12 cellular contexts compared by ENCODE assay signal in the genomic region with DNA sequence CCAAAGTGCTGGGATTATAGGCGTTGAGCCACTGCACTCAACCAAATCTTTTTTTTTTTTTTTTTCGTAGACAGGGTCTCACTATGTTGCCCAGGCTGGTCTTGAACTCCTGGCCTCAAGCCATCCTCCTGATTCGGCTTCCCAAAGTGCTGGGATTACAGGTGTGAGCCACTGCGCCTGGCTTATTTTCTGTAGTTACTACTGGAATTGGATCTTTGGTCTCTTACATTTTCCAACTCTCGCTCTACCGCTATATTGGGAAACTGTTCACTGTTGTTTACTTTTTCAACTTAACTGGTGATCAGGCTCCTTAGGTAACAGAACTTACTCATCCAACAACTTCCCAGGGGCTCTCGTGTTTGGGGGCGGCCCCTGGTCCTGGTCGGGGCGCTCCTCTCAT. TPM values are rescaled to one million over a fixed set of nuclear protein-coding genes. Genes with fewer than 3 reads are reported as not detected.
"Had no signal": no experiment of that assay in that cellular context is flagged by ENCODE, and none has a peak within 500 bp of the region (broad histone marks: within the 10 kb centered on the region; RNA-seq: fewer than 3 reads in every experiment).

No MANE protein-coding gene starts in this region.

- H3K27ac ChIP-seq: GM23248 had no signal

- H2AFZ ChIP-seq: GM23248, GM23338 had no signal

- H3K4me2 ChIP-seq: GM23338 had no signal

- DNase-seq: GM23248, GOT3, H7, H9, HCEC 1CT, HFFc6 had no signal

- H3K9ac ChIP-seq: GM23248 had no signal

- ATAC-seq: GM23338, HCT116 had no signal

- H3K4me1 ChIP-seq: HAP-1 had no signal

- H3K4me3 ChIP-seq: GM23248, GM23338, HAP-1 had no signal

- FAIRE-seq: H1, H54 had no signal

RNA-seq across cellular contexts. Expression of gene OR1F1, which starts 32.8 kb away (rescaled TPM):
- total RNA-seq: GM23248, H7, H9, HFFc6 had no signal
- polyA plus RNA-seq: GM23248, GM23338 had no signal

RNA-seq across cellular contexts. Expression of gene MEFV, which starts 35.6 kb away (rescaled TPM):
- total RNA-seq: GM23248, H1, H4, H9 had no signal
- polyA plus RNA-seq: GM23248, GM23338 had no signal
